Comparison of ENCODE assay signal across 8 cellular contexts in genomic region chr17:9905902-9906301, GRCh38. TPM values are rescaled to one million over a fixed set of nuclear protein-coding genes. Genes with fewer than 3 reads are reported as not detected.
DNase-seq lines count a peak whose midpoint lies in the region; ATAC-seq, FAIRE-seq and TF ChIP-seq lines count a peak whose summit lies in the region.

No MANE protein-coding gene starts in this region.

- no peak overlapping the region for H3K27ac ChIP-seq in H9 (ENCODE audit: insufficient read length, low read depth, low read length)

- no peaks in the 10 kb centered on the region for H4K20me1 ChIP-seq in H9 (ENCODE audit: control insufficient read depth, insufficient read depth, insufficient read length)

- no peak overlapping the region for H2BK15ac ChIP-seq in H9 (ENCODE audit: low read depth, low read length)

- H3K36me3 ChIP-seq in BE2C, result no peaks in the 10 kb centered on the region

- H3K27me3 Mint-ChIP-seq in H9 (ENCODE audit: low read depth), result peaks cover 8% of the 10 kb centered on the region; the same call in 1 of the 2 replicates

- H3K9me3 Mint-ChIP-seq in H9, result peaks cover 0 to 2% of the 10 kb centered on the region in 2 experiments; a peak in 2 of 5 replicates

- H2BK5ac ChIP-seq in H9 (ENCODE audit: insufficient read length, low read length), result no peak overlapping the region

- H3K23me2 ChIP-seq in H9 (ENCODE audit: insufficient read length, low read depth, low read length, poor library complexity, severe bottlenecking), result no peaks in the 10 kb centered on the region

- H3K14ac ChIP-seq in H9 (ENCODE audit: insufficient read depth, low read length), result no peak overlapping the region

- no peaks in the 10 kb centered on the region for H3K79me1 ChIP-seq in H9 (ENCODE audit: insufficient read depth, low read depth, low read length, poor library complexity, severe bottlenecking)

- H3K9me3 ChIP-seq in H9 (ENCODE audit: control insufficient read depth, low read depth, low read length) (no peaks in the 10 kb centered on the region), BE2C (no peaks in the 10 kb centered on the region)

- no peak overlapping the region for H2AK5ac ChIP-seq in H9 (ENCODE audit: insufficient read length, low read length)

- no peak overlapping the region for H3K4ac ChIP-seq in H9 (ENCODE audit: low read depth, low read length)

- H3K9ac ChIP-seq in H9 (ENCODE audit: extremely low read depth, insufficient read length, low read length), result no peak overlapping the region

- H3K4me3 ChIP-seq in BE2C (ENCODE audit: low read depth, low read length), result no peak overlapping the region

- H2AFZ ChIP-seq in H9 (ENCODE audit: low read length), result no peak overlapping the region

- no peak overlapping the region for H3K4me2 ChIP-seq in H9 (ENCODE audit: insufficient read depth, insufficient read length, low read length)

- ATAC-seq in HG03432 (IDR thresholded peaks at IDR 0.05; ENCODE audit: unreplicated experiment) (no peak), HG02678 (IDR thresholded peaks at IDR 0.05; ENCODE audit: unreplicated experiment) (no peak)

- WGBS in H9 (ENCODE audit: extremely low coverage, insufficient read length, low lambda C conversion rate), result no CpG with 5 or more reads among the region's 4 CpGs

- H2BK120ac ChIP-seq in H9 (ENCODE audit: low read depth, low read length, poor library complexity, severe bottlenecking), result no peak overlapping the region

- H3K4me1 ChIP-seq in H9 (ENCODE audit: insufficient read depth, low read length), result no peaks in the 10 kb centered on the region; the same call in 1 of the 2 replicates
- H3K4me1 ChIP-seq in BE2C, result no peaks in the 10 kb centered on the region

- no peak overlapping the region for H3K4me3 Mint-ChIP-seq in H9

- no peak overlapping the region for H4K91ac ChIP-seq in H9 (ENCODE audit: insufficient read length, low read depth, low read length)

- no peaks in the 10 kb centered on the region; a peak in 1 of 7 replicates for H3K36me3 Mint-ChIP-seq in H9 (ENCODE audit: insufficient read depth in 1 of 3, low read depth in 3 of 3)

- no peak overlapping the region for H3K56ac ChIP-seq in H9 (ENCODE audit: insufficient read length, low read depth, low read length)

- TF ChIP-seq CTCF in H9 (conservative IDR thresholded peaks at IDR 0.05) (peak; percentile 82), BE2C (IDR thresholded peaks at IDR 0.05; ENCODE audit: low read depth, low read length) (no peak)

- no peak for FAIRE-seq in RCC 7860 (lab: Jason Lieb, UNC)

- H2BK12ac ChIP-seq in H9 (ENCODE audit: insufficient read length, low read depth, low read length), result no peak overlapping the region

- H3K79me2 ChIP-seq in H9 (ENCODE audit: insufficient read depth, low read length), result no peaks in the 10 kb centered on the region

- peaks cover 14 to 38% of the 10 kb centered on the region in 2 experiments for H3K4me1 Mint-ChIP-seq in H9

- no peaks in the 10 kb centered on the region for H3K27me3 ChIP-seq in H9 (ENCODE audit: insufficient read depth, low read length)
- H3K27me3 ChIP-seq in BE2C, result no peaks in the 10 kb centered on the region

- H4K8ac ChIP-seq in H9 (replicated peaks; ENCODE audit: insufficient read length, low read depth, low read length), result no peak overlapping the region

- H3K18ac ChIP-seq in H9 (ENCODE audit: insufficient read length, low read depth, low read length), result no peak overlapping the region

- H3K23ac ChIP-seq in H9 (ENCODE audit: insufficient read length, low read depth, low read length), result no peak overlapping the region

- no peak overlapping the region for H3K27ac Mint-ChIP-seq in H9

- H4K5ac ChIP-seq in H9 (ENCODE audit: insufficient read length, low read depth, low read length), result no peak overlapping the region

- no peak overlapping the region for H3T11ph ChIP-seq in H9 (ENCODE audit: low read length)

- no peak overlapping the region for H2BK20ac ChIP-seq in H9 (ENCODE audit: low read depth, low read length, poor library complexity, severe bottlenecking)

- DNase-seq in CD1c-positive myeloid dendritic cell (ENCODE audit: extremely low spot score), result peak; percentile 39
- DNase-seq in H9, result peak; percentile 79
- peak; percentile 25 to 33 for DNase-seq in activated CD4-positive, alpha-beta T cell treated with anti-CD3 and anti-CD28 coated beads, Interleukin-2, amount 50 U/mL, for 48 hours
- peak; percentile 81 for DNase-seq in islet precursor cell
- no peak for DNase-seq in BE2C
- DNase-seq in RCC 7860 (ENCODE audit: low spot score), result no peak

RNA-seq across cellular contexts. Expression of gene RCVRN, which starts 0.8 kb away (rescaled TPM):
- total RNA-seq in H9 (2021), result not detected in 2 replicates
- not detected for polyA plus RNA-seq in BE2C (2012; ENCODE audit: insufficient read depth, insufficient read length, low read depth)

Comparison
In these comparisons a context has a peak if more than half of its experiments do, and no peak if none do; other contexts are left out.
1. DNase-seq: peak in CD1c-positive myeloid dendritic cell (single experiment), H9 (single experiment), activated CD4-positive, alpha-beta T cell treated with anti-CD3 and anti-CD28 coated beads, Interleukin-2, amount 50 U/mL, for 48 hours (2 of 2) and islet precursor cell (single experiment); none in BE2C (single experiment) and RCC 7860 (single experiment).